ENCODE assay signal across 8 cellular contexts in the genomic region with DNA sequence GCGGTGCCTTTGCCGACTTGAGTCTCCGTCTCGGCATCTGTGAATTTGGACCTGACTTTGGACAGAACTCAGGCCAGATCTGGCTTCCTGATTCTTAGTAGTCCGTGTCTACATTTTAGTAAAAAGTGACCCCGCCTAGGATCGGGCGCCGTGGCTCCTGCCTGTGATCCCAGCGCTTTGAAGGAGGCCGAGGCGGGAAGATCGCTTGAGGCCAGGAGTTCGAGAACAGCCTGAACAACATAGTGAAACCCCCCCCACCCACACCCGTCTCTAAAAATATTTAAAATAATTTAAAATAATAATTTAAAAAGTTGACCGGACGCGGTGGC. TPM values are rescaled to one million over a fixed set of nuclear protein-coding genes. Genes with fewer than 3 reads are reported as not detected.
A peak's percentile ranks its signal among the peaks of the same experiment; 100 is the strongest.
DNase-seq lines count a peak whose midpoint lies in the region; ATAC-seq and TF ChIP-seq lines count a peak whose summit lies in the region.

No MANE protein-coding gene starts in this region.

- H3K36me3 Mint-ChIP-seq in activated naive CD4-positive, alpha-beta T cell treated with anti-CD3 and anti-CD28 coated beads, Interleukin-2, amount 50 U/mL, for 24 hours = no peaks in the 10 kb centered on the region
- no peaks in the 10 kb centered on the region for H3K36me3 Mint-ChIP-seq in mesothelial cell of epicardium

- H3K4me3 ChIP-seq in cardiac fibroblast (replicated peaks in 1 of 2; ENCODE audit: low read depth in 2 of 2, low read length in 2 of 2) = peak overlapping the region; percentile 42 to 57

- no peak for ATAC-seq in GM19328 (IDR thresholded peaks at IDR 0.05; ENCODE audit: unreplicated experiment)
- ATAC-seq in HG03196 (IDR thresholded peaks at IDR 0.05; ENCODE audit: unreplicated experiment) = no peak

- H3K27ac Mint-ChIP-seq in activated naive CD4-positive, alpha-beta T cell treated with anti-CD3 and anti-CD28 coated beads, Interleukin-2, amount 50 U/mL, for 24 hours = peak overlapping the region; percentile 93
- peak overlapping the region; percentile 92 for H3K27ac Mint-ChIP-seq in mesothelial cell of epicardium

- no peaks in the 10 kb centered on the region for H3K9me3 Mint-ChIP-seq in activated naive CD4-positive, alpha-beta T cell treated with anti-CD3 and anti-CD28 coated beads, Interleukin-2, amount 50 U/mL, for 24 hours
- H3K9me3 Mint-ChIP-seq in mesothelial cell of epicardium = no peaks in the 10 kb centered on the region

- TF ChIP-seq CTCF in cardiac fibroblast (IDR thresholded peaks at IDR 0.05; ENCODE audit: low read depth, low read length) (no peak), mesothelial cell of epicardium (IDR thresholded peaks at IDR 0.05; ENCODE audit: unreplicated experiment) (no peak)

- in situ Hi-C loops in G401 (cut with HindIII; ENCODE audit: low sequenced_read_pairs) = no loop called here

- H3K4me3 Mint-ChIP-seq in activated naive CD4-positive, alpha-beta T cell treated with anti-CD3 and anti-CD28 coated beads, Interleukin-2, amount 50 U/mL, for 24 hours = peak overlapping the region; percentile 86
- H3K4me3 Mint-ChIP-seq in mesothelial cell of epicardium = peak overlapping the region; percentile 78

- peaks cover 1% of the 10 kb centered on the region for H3K27me3 Mint-ChIP-seq in activated naive CD4-positive, alpha-beta T cell treated with anti-CD3 and anti-CD28 coated beads, Interleukin-2, amount 50 U/mL, for 24 hours
- H3K27me3 Mint-ChIP-seq in mesothelial cell of epicardium (ENCODE audit: low read depth) = no peaks in the 10 kb centered on the region

- H3K4me1 Mint-ChIP-seq in activated naive CD4-positive, alpha-beta T cell treated with anti-CD3 and anti-CD28 coated beads, Interleukin-2, amount 50 U/mL, for 24 hours = peaks cover 16% of the 10 kb centered on the region
- H3K4me1 Mint-ChIP-seq in mesothelial cell of epicardium = peaks cover 19% of the 10 kb centered on the region

- no peak for DNase-seq in activated naive CD4-positive, alpha-beta T cell treated with Interleukin-2 at 50 U/mL for 16 hours
- DNase-seq in cardiac fibroblast (ENCODE audit: low read depth in 2 of 2) (no peak), mesothelial cell of epicardium (ENCODE audit: low spot score in 2 of 2, unreplicated experiment in 2 of 2) (no peak), HK-2 (ENCODE audit: unreplicated experiment) (no peak), G401 (ENCODE audit: low spot score) (no peak)

RNA-seq across cellular contexts. Expression of a gene that starts 0.8 kb away (rescaled TPM):
- 227 to 248 TPM (median 239 TPM) in 3 replicates for total RNA-seq in mesothelial cell of epicardium
- total RNA-seq in G401 (2014; rRNA removed; shearing (Covaris generic)) = 171 and 220 TPM in 2 replicates

RNA-seq across cellular contexts. Expression of a gene that starts 48.0 kb away (rescaled TPM):
- total RNA-seq in mesothelial cell of epicardium = 143 to 154 TPM (median 153 TPM) in 3 replicates
- 141 and 200 TPM in 2 replicates for total RNA-seq in G401 (2014; rRNA removed; shearing (Covaris generic))
